Comparison of ENCODE assay signal across 9 cellular contexts in the genomic region with DNA sequence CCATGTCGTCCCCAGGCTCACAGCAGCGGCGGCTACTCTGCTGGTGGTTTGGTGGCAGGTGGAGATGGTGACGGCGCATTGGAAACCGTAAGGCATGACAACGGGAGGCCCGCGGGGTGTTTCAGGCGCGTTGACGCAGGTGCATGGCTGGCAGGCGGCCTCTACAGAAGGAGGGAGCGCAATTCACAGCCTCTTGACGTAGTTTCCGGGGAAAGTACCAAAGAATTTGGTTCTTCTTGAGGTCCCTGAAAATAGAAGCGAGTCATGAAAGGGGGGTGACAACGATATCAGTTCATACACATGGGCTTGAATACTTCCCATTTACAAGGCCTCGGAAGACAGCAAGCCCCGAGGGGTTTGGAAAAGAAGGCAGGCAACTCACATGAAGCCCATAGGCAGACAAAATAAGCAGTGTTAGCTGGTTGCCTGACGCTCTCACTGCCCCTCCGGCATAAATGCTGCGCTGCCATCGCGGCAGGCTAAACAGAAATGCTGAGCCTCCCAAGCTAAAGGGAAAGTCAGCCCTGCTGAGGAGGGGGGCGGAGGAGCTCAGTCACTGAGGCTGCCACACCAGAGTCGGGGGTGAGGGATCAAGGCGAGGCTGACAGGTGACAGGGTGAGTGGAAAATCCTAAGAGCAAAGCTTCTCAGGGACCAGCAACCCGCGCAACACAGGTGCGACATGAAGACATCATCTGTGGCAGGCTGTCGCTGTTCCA. TPM values are rescaled to one million over a fixed set of nuclear protein-coding genes. Genes with fewer than 3 reads are reported as not detected.
DNase-seq lines count a peak whose midpoint lies in the region; ATAC-seq and TF ChIP-seq lines count a peak whose summit lies in the region.
"Had no signal": no experiment of that assay in that cellular context is flagged by ENCODE, and none has a peak within 500 bp of the region (broad histone marks: within the 10 kb centered on the region; RNA-seq: fewer than 3 reads in every experiment).

No MANE protein-coding gene starts in this region.

- peak overlapping the region; percentile 31 for H3K9ac ChIP-seq in HUES6 (ENCODE audit: low read length)

- H3K4me1 Mint-ChIP-seq in activated T-helper 2 cell treated with anti-CD3 and anti-CD28 coated beads, Interferon-gamma antibody, Interleukin-2, Interleukin-4, amounts not matched to agents 10 μg/mL and 5 μg/mL and 100 μg/mL, durations not matched to agents 14 hours and 24 hours and 36 hours (ENCODE audit: low read depth): peaks cover 15% of the 10 kb centered on the region
- peaks cover 13% of the 10 kb centered on the region for H3K4me1 Mint-ChIP-seq in stimulated activated naive CD8-positive, alpha-beta T cell treated with anti-CD3 and anti-CD28 coated beads, Interleukin-15, Interleukin-2, amounts not matched to agents 100 ng/mL and 50 ng/mL, for 24 hours (ENCODE audit: low read depth)
- H3K4me1 Mint-ChIP-seq in HFFc6 (ENCODE audit: low read depth): peaks cover 20% of the 10 kb centered on the region

- TF ChIP-seq CTCF in HFFc6 (IDR thresholded peaks at IDR 0.05): no peak

- H3K36me3 ChIP-seq in HUES6 (ENCODE audit: control insufficient read depth, insufficient read depth, low read length): no peaks in the 10 kb centered on the region

- no peaks in the 10 kb centered on the region for H3K36me3 Mint-ChIP-seq in activated T-helper 2 cell treated with anti-CD3 and anti-CD28 coated beads, Interferon-gamma antibody, Interleukin-2, Interleukin-4, amounts not matched to agents 10 μg/mL and 5 μg/mL and 100 μg/mL, durations not matched to agents 14 hours and 24 hours and 36 hours (ENCODE audit: low read depth)
- H3K36me3 Mint-ChIP-seq in stimulated activated naive CD8-positive, alpha-beta T cell treated with anti-CD3 and anti-CD28 coated beads, Interleukin-15, Interleukin-2, amounts not matched to agents 100 ng/mL and 50 ng/mL, for 24 hours (ENCODE audit: low read depth): peaks cover 6% of the 10 kb centered on the region
- H3K36me3 Mint-ChIP-seq in HFFc6 (ENCODE audit: low read depth): no peaks in the 10 kb centered on the region

- H3K4me3 ChIP-seq in HUES6 (ENCODE audit: low read depth, low read length): peak overlapping the region; percentile 46

- DNase-seq in CD1c-positive myeloid dendritic cell (ENCODE audit: extremely low spot score): peak; percentile 19
- peak; percentile 32 for DNase-seq in activated T-helper 2 cell treated with anti-CD3 and anti-CD28 coated beads, Interferon-gamma antibody, Interleukin-2, Interleukin-4, amounts not matched to agents 10 μg/mL and 5 μg/mL and 100 μg/mL, durations not matched to agents 14 hours and 24 hours and 36 hours (ENCODE audit: low spot score)
- DNase-seq in medulla oblongata (ENCODE audit: extremely low spot score): peak; percentile 5
- no peak for DNase-seq in HFFc6
- no peak for DNase-seq in glomerular visceral epithelial cell (ENCODE audit: extremely low spot score)

- H3K27me3 ChIP-seq in HUES6 (ENCODE audit: control insufficient read depth, insufficient read depth, low read length): peaks cover 25% of the 10 kb centered on the region
- H3K27me3 ChIP-seq: dorsolateral prefrontal cortex had no signal

- peaks cover 11% of the 10 kb centered on the region for H3K9me3 Mint-ChIP-seq in activated T-helper 2 cell treated with anti-CD3 and anti-CD28 coated beads, Interferon-gamma antibody, Interleukin-2, Interleukin-4, amounts not matched to agents 10 μg/mL and 5 μg/mL and 100 μg/mL, durations not matched to agents 14 hours and 24 hours and 36 hours
- no peaks in the 10 kb centered on the region for H3K9me3 Mint-ChIP-seq in stimulated activated naive CD8-positive, alpha-beta T cell treated with anti-CD3 and anti-CD28 coated beads, Interleukin-15, Interleukin-2, amounts not matched to agents 100 ng/mL and 50 ng/mL, for 24 hours
- no peaks in the 10 kb centered on the region for H3K9me3 Mint-ChIP-seq in HFFc6

- H3K27me3 Mint-ChIP-seq in activated T-helper 2 cell treated with anti-CD3 and anti-CD28 coated beads, Interferon-gamma antibody, Interleukin-2, Interleukin-4, amounts not matched to agents 10 μg/mL and 5 μg/mL and 100 μg/mL, durations not matched to agents 14 hours and 24 hours and 36 hours (ENCODE audit: low read depth): peaks cover 33% of the 10 kb centered on the region
- peaks cover 74% of the 10 kb centered on the region for H3K27me3 Mint-ChIP-seq in stimulated activated naive CD8-positive, alpha-beta T cell treated with anti-CD3 and anti-CD28 coated beads, Interleukin-15, Interleukin-2, amounts not matched to agents 100 ng/mL and 50 ng/mL, for 24 hours
- H3K27me3 Mint-ChIP-seq in HFFc6 (ENCODE audit: insufficient read depth): peaks cover 23% of the 10 kb centered on the region

- H3K4me1 ChIP-seq in HUES6 (ENCODE audit: control insufficient read depth, insufficient read depth, low read length): peaks cover 43% of the 10 kb centered on the region

- intact Hi-C loops in activated T-helper 2 cell treated with anti-CD3 and anti-CD28 coated beads, Interferon-gamma antibody, Interleukin-2, Interleukin-4, amounts not matched to agents 10 μg/mL and 5 μg/mL and 100 μg/mL, durations not matched to agents 14 hours and 24 hours and 36 hours (cut with micrococcal nuclease): loop anchor here (1.0 to 5.0 kb wide), 2 partner anchors 21 to 50 kb away; a partner anchor contains a TSS

- no peaks in the 10 kb centered on the region for H3K9me3 ChIP-seq in HUES6 (ENCODE audit: control insufficient read depth, insufficient read depth, low read depth, low read length)

- peak overlapping the region; percentile 81 for H3K27ac Mint-ChIP-seq in activated T-helper 2 cell treated with anti-CD3 and anti-CD28 coated beads, Interferon-gamma antibody, Interleukin-2, Interleukin-4, amounts not matched to agents 10 μg/mL and 5 μg/mL and 100 μg/mL, durations not matched to agents 14 hours and 24 hours and 36 hours
- peak overlapping the region; percentile 58 for H3K27ac Mint-ChIP-seq in stimulated activated naive CD8-positive, alpha-beta T cell treated with anti-CD3 and anti-CD28 coated beads, Interleukin-15, Interleukin-2, amounts not matched to agents 100 ng/mL and 50 ng/mL, for 24 hours
- no peak overlapping the region for H3K27ac Mint-ChIP-seq in HFFc6

- ATAC-seq in GM21360 (IDR thresholded peaks at IDR 0.05; ENCODE audit: unreplicated experiment): peak; percentile 99

- H3K27ac ChIP-seq in HUES6 (ENCODE audit: low read depth, low read length): no peak overlapping the region

- peak overlapping the region; percentile 45 for H3K4me3 Mint-ChIP-seq in activated T-helper 2 cell treated with anti-CD3 and anti-CD28 coated beads, Interferon-gamma antibody, Interleukin-2, Interleukin-4, amounts not matched to agents 10 μg/mL and 5 μg/mL and 100 μg/mL, durations not matched to agents 14 hours and 24 hours and 36 hours (ENCODE audit: low read depth)
- H3K4me3 Mint-ChIP-seq in stimulated activated naive CD8-positive, alpha-beta T cell treated with anti-CD3 and anti-CD28 coated beads, Interleukin-15, Interleukin-2, amounts not matched to agents 100 ng/mL and 50 ng/mL, for 24 hours: peak overlapping the region; percentile 70
- no peak overlapping the region; the same call in 1 of the 2 replicates for H3K4me3 Mint-ChIP-seq in HFFc6

RNA-seq across cellular contexts. Expression of a gene that starts 52.3 kb away (rescaled TPM):
- 2.5 and 3.2 TPM in 2 replicates for total RNA-seq in activated T-helper 2 cell treated with anti-CD3 and anti-CD28 coated beads, Interferon-gamma antibody, Interleukin-2, Interleukin-4, amounts not matched to agents 10 μg/mL and 5 μg/mL and 100 μg/mL, durations not matched to agents 14 hours and 24 hours and 36 hours
- not detected for total RNA-seq in HFFc6 (2021; fragmentation: NEBNext Ultra II Directional; extraction: Animal tissue kit (Norgen Biotek cat#: 25700))

Comparison
In these comparisons a context has a peak if more than half of its experiments do, and no peak if none do; other contexts are left out.
1. DNase-seq: peak in CD1c-positive myeloid dendritic cell (single experiment), activated T-helper 2 cell treated with anti-CD3 and anti-CD28 coated beads, Interferon-gamma antibody, Interleukin-2, Interleukin-4, amounts not matched to agents 10 μg/mL and 5 μg/mL and 100 μg/mL, durations not matched to agents 14 hours and 24 hours and 36 hours (single experiment) and medulla oblongata (single experiment); none in HFFc6 (single experiment) and glomerular visceral epithelial cell (single experiment).